8 cellular contexts compared by ENCODE assay signal in the genomic region with DNA sequence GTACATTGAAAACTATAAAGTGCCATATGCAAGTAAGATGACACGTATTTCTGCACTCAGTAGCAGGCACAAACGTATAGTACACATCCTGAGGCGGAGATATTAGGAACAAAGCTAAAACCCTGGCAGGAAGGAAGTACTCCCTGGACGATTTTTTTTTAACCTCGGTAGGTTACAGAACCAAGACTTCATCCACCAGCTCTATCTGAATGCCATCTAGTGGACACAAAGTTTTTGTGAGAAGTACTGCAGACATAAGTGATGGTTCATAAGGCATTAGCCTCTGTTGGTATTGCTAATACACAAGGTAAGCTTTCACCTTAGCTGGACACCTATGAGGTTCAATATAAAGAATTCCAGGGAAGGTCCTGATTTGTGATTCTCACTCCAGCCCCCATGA.
A peak's percentile ranks its signal among the peaks of the same experiment; 100 is the strongest.
DNase-seq lines count a peak whose midpoint lies in the region; ATAC-seq and TF ChIP-seq lines count a peak whose summit lies in the region.

No MANE protein-coding gene starts in this region.

- no peaks in the 10 kb centered on the region for H3K79me2 ChIP-seq in mesendoderm (ENCODE audit: control insufficient read depth, insufficient read depth, low read length)

- H3K9ac ChIP-seq in mesendoderm (ENCODE audit: low read length): no peak overlapping the region

- H3K9me3 ChIP-seq in AG04450 (ENCODE audit: control insufficient read depth, insufficient read depth, low read length): no peaks in the 10 kb centered on the region

- H3K4me1 ChIP-seq in mesendoderm (ENCODE audit: control insufficient read depth, low read depth, low read length): no peaks in the 10 kb centered on the region

- no peak for ATAC-seq in GM19324 (IDR thresholded peaks at IDR 0.05; ENCODE audit: low FRiP score, unreplicated experiment)

- H3K27ac ChIP-seq in AG04450 (ENCODE audit: low read depth, low read length): no peak overlapping the region
- H3K27ac ChIP-seq in mesendoderm (ENCODE audit: low read depth, low read length): no peak overlapping the region

- no peak overlapping the region for H3K18ac ChIP-seq in mesendoderm (ENCODE audit: low read length)

- no peak overlapping the region for H3K4me2 ChIP-seq in mesendoderm (ENCODE audit: low read length)

- no peak overlapping the region for H3K56ac ChIP-seq in mesendoderm (ENCODE audit: low read length)

- no peak overlapping the region for H2BK120ac ChIP-seq in mesendoderm (ENCODE audit: low read depth, low read length)

- H3K27me3 ChIP-seq in AG04450 (ENCODE audit: control insufficient read depth, insufficient read depth, low read length) (no peaks in the 10 kb centered on the region), mesendoderm (ENCODE audit: insufficient read depth, low read length, poor library complexity) (no peaks in the 10 kb centered on the region)

- H2AK5ac ChIP-seq in mesendoderm (ENCODE audit: low read length): no peak overlapping the region

- TF ChIP-seq CTCF in AG04450 (IDR thresholded peaks at IDR 0.05; ENCODE audit: low read depth, low read length): peak; percentile 42
- TF ChIP-seq CTCF in GM13976 (IDR thresholded peaks at IDR 0.05; ENCODE audit: borderline replicate concordance, control extremely low read depth, extremely low read depth, insufficient read depth, missing control alignments): peak; percentile 30
- TF ChIP-seq CTCF in astrocyte of the spinal cord (IDR thresholded peaks at IDR 0.05; ENCODE audit: low read depth, low read length): peak; percentile 38

- no peak overlapping the region for H4K8ac ChIP-seq in mesendoderm (ENCODE audit: low read depth, low read length)

- CTCF ChIA-PET in AG04450 (lab: Charles Lee): interaction anchor here (0.6 to 1.7 kb wide), 5 partner anchors 9 to 468 kb away, joined by 3 to 27 read pairs (median 3); no protein-coding TSS in a partner anchor

- no peaks in the 10 kb centered on the region for H3K79me1 ChIP-seq in mesendoderm (ENCODE audit: low read length)

- H3K23ac ChIP-seq in mesendoderm (ENCODE audit: low read length): no peak overlapping the region

- no peaks in the 10 kb centered on the region for H3K36me3 ChIP-seq in mesendoderm (ENCODE audit: control insufficient read depth, insufficient read depth, low read length)

- H2BK5ac ChIP-seq in mesendoderm (ENCODE audit: low read length): no peak overlapping the region

- in situ Hi-C loops in GM13976 (cut with MboI; ENCODE audit: low sequenced_read_pairs, unreplicated experiment) (no loop called here), astrocyte of the spinal cord (cut with HindIII; ENCODE audit: low sequenced_read_pairs) (no loop called here)

- no peak overlapping the region for H3K4ac ChIP-seq in mesendoderm (ENCODE audit: low read depth, low read length)

- DNase-seq in AG04450 (ENCODE audit: low read depth, low spot score): no peak
- DNase-seq in GM13976 (ENCODE audit: low spot score): no peak
- DNase-seq in NCI-H1105 treated with DMSO at 0.1 percent for 48 hours (lab: John Stamatoyannopoulos, UW): peak; percentile 14
- DNase-seq in astrocyte of the spinal cord (ENCODE audit: low read depth, low spot score): peak; percentile 10
- peak; percentile 54 for DNase-seq in mesendoderm
- DNase-seq in epidermal melanocyte (ENCODE audit: insufficient read length, low spot score): no peak
- no peak for DNase-seq in HuH-7.5 (ENCODE audit: low spot score)

- no peak overlapping the region for H4K5ac ChIP-seq in mesendoderm (ENCODE audit: low read length)

- WGBS in mesendoderm (ENCODE audit: extremely low coverage, insufficient coverage, low lambda C conversion rate): no CpG with 5 or more reads among the region's 5 CpGs

- H3K4me3 ChIP-seq in AG04450 (ENCODE audit: low read depth, low read length) (no peak overlapping the region), astrocyte of the spinal cord (ENCODE audit: low read depth, low read length) (no peak overlapping the region), mesendoderm (ENCODE audit: low read length) (no peak overlapping the region)

- POLR2A ChIA-PET in AG04450 (lab: Yijun Ruan, JAX): no interaction called here

- H2BK15ac ChIP-seq in mesendoderm (replicated peaks; ENCODE audit: low read depth): no peak overlapping the region

Comparison
In these comparisons a context has a peak if more than half of its experiments do, and no peak if none do; other contexts are left out.
1. DNase-seq: peak in NCI-H1105 treated with DMSO at 0.1 percent for 48 hours (single experiment), astrocyte of the spinal cord (single experiment) and mesendoderm (single experiment); none in AG04450 (single experiment), GM13976 (single experiment), epidermal melanocyte (single experiment) and HuH-7.5 (single experiment).
2. Peak in every context shown above with its lines, with median percentiles within 50 percentile points of each other: CTCF ChIP-seq.